Comparison of ENCODE assay signal across 20 cellular contexts in the genomic region with DNA sequence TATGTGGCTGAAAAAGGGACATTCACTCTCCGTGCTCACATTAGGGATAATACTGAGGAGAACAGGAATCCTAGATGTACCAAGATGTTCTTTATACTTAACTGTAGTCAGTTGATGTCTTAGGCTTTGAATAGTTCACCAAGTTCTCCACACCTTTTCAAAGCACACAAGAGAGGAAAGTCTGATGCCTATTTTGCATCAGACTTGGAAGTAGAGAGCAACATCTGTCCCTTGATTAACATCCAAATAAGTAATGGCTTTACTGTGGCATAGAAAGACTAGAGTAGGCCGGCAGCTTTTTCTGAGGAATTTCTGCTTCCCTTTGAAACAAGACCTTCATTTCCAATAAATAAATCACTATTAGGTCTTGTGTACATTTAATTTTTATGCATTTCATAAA. TPM values are rescaled to one million over a fixed set of nuclear protein-coding genes. Genes with fewer than 3 reads are reported as not detected.
A peak's percentile ranks its signal among the peaks of the same experiment; 100 is the strongest.
DNase-seq lines count a peak whose midpoint lies in the region; ATAC-seq and TF ChIP-seq lines count a peak whose summit lies in the region.
"Had no signal": no experiment of that assay in that cellular context is flagged by ENCODE, and none has a peak within 500 bp of the region (broad histone marks: within the 10 kb centered on the region; RNA-seq: fewer than 3 reads in every experiment).

No MANE protein-coding gene starts in this region.

- POLR2A ChIA-PET in WTC11 (lab: Charles Lee) = no interaction called here

- H3K36me3 Mint-ChIP-seq in WTC11 = no peaks in the 10 kb centered on the region
- H3K36me3 Mint-ChIP-seq in activated naive CD4-positive, alpha-beta T cell treated with anti-CD3 and anti-CD28 coated beads for 36 hours (ENCODE audit: low read depth) = peaks cover 16% of the 10 kb centered on the region

- H3K36me3 ChIP-seq in H7 (replicated peaks; ENCODE audit: control insufficient read depth, insufficient read depth, low read length) (no peaks in the 10 kb centered on the region), iPS-15b (ENCODE audit: control insufficient read depth, insufficient read depth, low read length) (no peaks in the 10 kb centered on the region), brain microvascular endothelial cell (replicated peaks) (no peaks in the 10 kb centered on the region)

- H3K27me3 Mint-ChIP-seq in WTC11 (ENCODE audit: low read depth) = no peaks in the 10 kb centered on the region
- H3K27me3 Mint-ChIP-seq in activated naive CD4-positive, alpha-beta T cell treated with anti-CD3 and anti-CD28 coated beads for 36 hours (ENCODE audit: low read depth) = no peaks in the 10 kb centered on the region
- H3K27me3 Mint-ChIP-seq: B cell, IgD-negative memory B cell had no signal

- ATAC-seq in WTC11 (peak; percentile 80), GM18861 (IDR thresholded peaks at IDR 0.05; ENCODE audit: unreplicated experiment) (no peak)
- ATAC-seq: CD8-positive, alpha-beta T cell; HCT116; HepG2 had no signal

- no peak overlapping the region for H3K4me3 Mint-ChIP-seq in WTC11
- H3K4me3 Mint-ChIP-seq in activated naive CD4-positive, alpha-beta T cell treated with anti-CD3 and anti-CD28 coated beads for 36 hours = no peak overlapping the region
- H3K4me3 Mint-ChIP-seq: B cell; CD8-positive, alpha-beta T cell; HFFc6; IgD-negative memory B cell had no signal

- H3K27ac ChIP-seq in brain microvascular endothelial cell = no peak overlapping the region
- H3K27ac ChIP-seq: BLaER1 treated with 17β-estradiol and CSF1 and Interleukin-3, amounts not matched to agents 10 nM and 100 nM; HL-60 had no signal

- no peaks in the 10 kb centered on the region for H3K9me3 Mint-ChIP-seq in WTC11
- H3K9me3 Mint-ChIP-seq in activated naive CD4-positive, alpha-beta T cell treated with anti-CD3 and anti-CD28 coated beads for 36 hours = no peaks in the 10 kb centered on the region
- H3K9me3 Mint-ChIP-seq: CD8-positive, alpha-beta T cell; HFFc6; IgD-negative memory B cell had no signal

- CTCF ChIA-PET in WTC11 (lab: Charles Lee) = interaction anchor here (0.8 to 1.8 kb wide), 2 partner anchors 55 to 136 kb away, joined by 3 to 8 read pairs; a partner anchor contains a TSS
- CTCF ChIA-PET in activated naive CD4-positive, alpha-beta T cell treated with anti-CD3 and anti-CD28 coated beads for 36 hours (lab: Charles Lee) = no interaction called here

- DNase-seq in H7 (peak; percentile 26), WTC11 (ENCODE audit: low spot score) (no peak), iPS-NIHi7 (ENCODE audit: extremely low spot score) (peak; percentile 21), brain microvascular endothelial cell (no peak), occipital lobe (lab: John Stamatoyannopoulos, UW) (no peak)
- no peak for DNase-seq in activated naive CD4-positive, alpha-beta T cell treated with anti-CD3 and anti-CD28 coated beads for 36 hours
- DNase-seq: CD8-positive, alpha-beta T cell; DMS153; DMS79; GDM1; HFFc6; KG1 had no signal

- no peak for TF ChIP-seq CTCF in WTC11 (IDR thresholded peaks at IDR 0.05)
- no peak for TF ChIP-seq CTCF in brain microvascular endothelial cell (IDR thresholded peaks at IDR 0.05; ENCODE audit: low read depth, low read length, missing control alignments)

- no peak overlapping the region for H3K9ac ChIP-seq in iPS-15b (ENCODE audit: low read depth, low read length)
- H3K9ac ChIP-seq: BLaER1 treated with 17β-estradiol and CSF1 and Interleukin-3, amounts not matched to agents 10 nM and 100 nM had no signal

- H3K27me3 ChIP-seq in H7 (ENCODE audit: control insufficient read depth, insufficient read depth, low read length) = no peaks in the 10 kb centered on the region
- H3K27me3 ChIP-seq in iPS-15b (ENCODE audit: control insufficient read depth, insufficient read depth, low read length) = no peaks in the 10 kb centered on the region
- no peaks in the 10 kb centered on the region for H3K27me3 ChIP-seq in brain microvascular endothelial cell (replicated peaks)
- H3K27me3 ChIP-seq: BLaER1 treated with 17β-estradiol and CSF1 and Interleukin-3, amounts not matched to agents 10 nM and 100 nM had no signal

- no peaks in the 10 kb centered on the region for H3K9me3 ChIP-seq in iPS-15b (ENCODE audit: control insufficient read depth, insufficient read depth, low read length)

- in situ Hi-C loops in brain microvascular endothelial cell (cut with HindIII; ENCODE audit: low pct_ligation_motif_present, low sequenced_read_pairs) = no loop called here

- H3K4me3 ChIP-seq in H7 (ENCODE audit: insufficient read depth, low read depth, low read length) (no peak overlapping the region), iPS-15b (ENCODE audit: low read depth, low read length) (peak overlapping the region; percentile 4), brain microvascular endothelial cell (ENCODE audit: low read depth, low read length) (no peak overlapping the region)
- H3K4me3 ChIP-seq: BLaER1 treated with 17β-estradiol and CSF1 and Interleukin-3, amounts not matched to agents 10 nM and 100 nM had no signal

- intact Hi-C loops in activated naive CD4-positive, alpha-beta T cell treated with anti-CD3 and anti-CD28 coated beads for 36 hours (cut with micrococcal nuclease) = no loop called here

- peaks cover 8% of the 10 kb centered on the region for H3K4me1 ChIP-seq in iPS-15b (ENCODE audit: control insufficient read depth, insufficient read depth, low read length)

- H3K27ac Mint-ChIP-seq in WTC11 = peak overlapping the region; percentile 65; the same call in 1 of the 2 replicates
- no peak overlapping the region for H3K27ac Mint-ChIP-seq in activated naive CD4-positive, alpha-beta T cell treated with anti-CD3 and anti-CD28 coated beads for 36 hours
- H3K27ac Mint-ChIP-seq: B cell; CD8-positive, alpha-beta T cell; HFFc6; IgD-negative memory B cell had no signal

- peaks cover 39% of the 10 kb centered on the region for H3K4me1 Mint-ChIP-seq in WTC11
- no peaks in the 10 kb centered on the region for H3K4me1 Mint-ChIP-seq in activated naive CD4-positive, alpha-beta T cell treated with anti-CD3 and anti-CD28 coated beads for 36 hours (ENCODE audit: low read depth)
- H3K4me1 Mint-ChIP-seq: B cell, IgD-negative memory B cell had no signal

TF ChIP-seq in WTC11, 78 proteins besides CTCF, POLR2A, EP300 and RAD21:
- TF ChIP-seq, protein P1, sequence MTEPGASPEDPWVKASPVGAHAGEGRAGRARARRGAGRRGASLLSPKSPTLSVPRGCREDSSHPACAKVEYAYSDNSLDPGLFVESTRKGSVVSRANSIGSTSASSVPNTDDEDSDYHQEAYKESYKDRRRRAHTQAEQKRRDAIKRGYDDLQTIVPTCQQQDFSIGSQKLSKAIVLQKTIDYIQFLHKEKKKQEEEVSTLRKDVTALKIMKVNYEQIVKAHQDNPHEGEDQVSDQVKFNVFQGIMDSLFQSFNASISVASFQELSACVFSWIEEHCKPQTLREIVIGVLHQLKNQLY (CRISPR knock-in tag; IDR thresholded peaks at IDR 0.05) = no peak
- TF ChIP-seq, protein P2, sequence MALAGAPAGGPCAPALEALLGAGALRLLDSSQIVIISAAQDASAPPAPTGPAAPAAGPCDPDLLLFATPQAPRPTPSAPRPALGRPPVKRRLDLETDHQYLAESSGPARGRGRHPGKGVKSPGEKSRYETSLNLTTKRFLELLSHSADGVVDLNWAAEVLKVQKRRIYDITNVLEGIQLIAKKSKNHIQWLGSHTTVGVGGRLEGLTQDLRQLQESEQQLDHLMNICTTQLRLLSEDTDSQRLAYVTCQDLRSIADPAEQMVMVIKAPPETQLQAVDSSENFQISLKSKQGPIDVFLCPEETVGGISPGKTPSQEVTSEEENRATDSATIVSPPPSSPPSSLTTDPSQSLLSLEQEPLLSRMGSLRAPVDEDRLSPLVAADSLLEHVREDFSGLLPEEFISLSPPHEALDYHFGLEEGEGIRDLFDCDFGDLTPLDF (CRISPR knock-in tag; IDR thresholded peaks at IDR 0.05) = no peak
- no peak for TF ChIP-seq FOXP1 (CRISPR knock-in tag; IDR thresholded peaks at IDR 0.05; ENCODE audit: borderline replicate concordance)
TF ChIP-seq in WTC11: peak in this region for 0.

RNA-seq across cellular contexts. Expression of a gene that starts 34.0 kb away (rescaled TPM):
- 7.1 and 10.1 TPM in 2 replicates for total RNA-seq in H7 (2014; rRNA removed; shearing (Covaris generic))
- total RNA-seq in WTC11 (2021) = 5.2 to 8.7 TPM (median 6.9 TPM) in 3 replicates
- 10 to 100 TPM; 13.3 to 13.8 TPM for total RNA-seq in activated naive CD4-positive, alpha-beta T cell treated with anti-CD3 and anti-CD28 coated beads for 36 hours
- total RNA-seq in occipital lobe = 6.9 TPM

RNA-seq across cellular contexts. Expression of a gene that starts 34.1 kb away (rescaled TPM):
- 18.8 and 20.1 TPM in 2 replicates for total RNA-seq in H7 (2014; rRNA removed; shearing (Covaris generic))
- total RNA-seq in WTC11 (2021) (11.2 to 13.0 TPM (median 11.9 TPM) in 3 replicates), occipital lobe (6.4 TPM)
- total RNA-seq in activated naive CD4-positive, alpha-beta T cell treated with anti-CD3 and anti-CD28 coated beads for 36 hours = 1 to 10 TPM; 7.3 to 9.2 TPM

RNA-seq across cellular contexts. Expression of a gene that starts 55.1 kb away (rescaled TPM):
- 14.3 and 23.8 TPM in 2 replicates for total RNA-seq in H7 (2014; rRNA removed; shearing (Covaris generic))
- total RNA-seq in WTC11 (2021) (17.1 to 17.8 TPM (median 17.2 TPM) in 3 replicates), occipital lobe (40.2 TPM)
- total RNA-seq in activated naive CD4-positive, alpha-beta T cell treated with anti-CD3 and anti-CD28 coated beads for 36 hours = 10 to 100 TPM in 1 of 2 experiments, 1 to 10 TPM in 1; 9.8 to 11.6 TPM

RNA-seq across cellular contexts. Expression of a gene that starts 55.3 kb away (rescaled TPM):
- 1.5 and 3.1 TPM in 2 replicates for total RNA-seq in H7 (2014; rRNA removed; shearing (Covaris generic))
- 1.6 to 2.5 TPM (median 1.8 TPM) in 3 replicates for total RNA-seq in WTC11 (2021)
- under 1 TPM; 0.38 to 0.44 TPM for total RNA-seq in activated naive CD4-positive, alpha-beta T cell treated with anti-CD3 and anti-CD28 coated beads for 36 hours
- total RNA-seq in occipital lobe = 5.0 TPM
- total RNA-seq: CD8-positive, alpha-beta T cell; HepG2 had no signal

Comparison
In these comparisons a context has a peak if more than half of its experiments do, and no peak if none do; other contexts are left out.
1. DNase-seq: peak in H7 (single experiment) and iPS-NIHi7 (single experiment); none in WTC11 (single experiment), activated naive CD4-positive, alpha-beta T cell treated with anti-CD3 and anti-CD28 coated beads for 36 hours (single experiment), brain microvascular endothelial cell (single experiment) and occipital lobe (single experiment).